Comparison of ENCODE assay signal across 1 cellular context in genomic region chr10:69839696-69840345, GRCh38.
TF ChIP-seq lines count a peak whose summit lies in the region.

No MANE protein-coding gene starts in this region.

TF ChIP-seq in H1, 55 proteins besides CTCF, POLR2A, EP300 and RAD21:
- TF ChIP-seq, protein P1, sequence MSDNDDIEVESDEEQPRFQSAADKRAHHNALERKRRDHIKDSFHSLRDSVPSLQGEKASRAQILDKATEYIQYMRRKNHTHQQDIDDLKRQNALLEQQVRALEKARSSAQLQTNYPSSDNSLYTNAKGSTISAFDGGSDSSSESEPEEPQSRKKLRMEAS (IDR thresholded peaks at IDR 0.05) = no peak
- TF ChIP-seq, protein P2, sequence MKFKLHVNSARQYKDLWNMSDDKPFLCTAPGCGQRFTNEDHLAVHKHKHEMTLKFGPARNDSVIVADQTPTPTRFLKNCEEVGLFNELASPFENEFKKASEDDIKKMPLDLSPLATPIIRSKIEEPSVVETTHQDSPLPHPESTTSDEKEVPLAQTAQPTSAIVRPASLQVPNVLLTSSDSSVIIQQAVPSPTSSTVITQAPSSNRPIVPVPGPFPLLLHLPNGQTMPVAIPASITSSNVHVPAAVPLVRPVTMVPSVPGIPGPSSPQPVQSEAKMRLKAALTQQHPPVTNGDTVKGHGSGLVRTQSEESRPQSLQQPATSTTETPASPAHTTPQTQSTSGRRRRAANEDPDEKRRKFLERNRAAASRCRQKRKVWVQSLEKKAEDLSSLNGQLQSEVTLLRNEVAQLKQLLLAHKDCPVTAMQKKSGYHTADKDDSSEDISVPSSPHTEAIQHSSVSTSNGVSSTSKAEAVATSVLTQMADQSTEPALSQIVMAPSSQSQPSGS (IDR thresholded peaks at IDR 0.05; ENCODE audit: low read length) = no peak
- TF ChIP-seq SP2 (IDR thresholded peaks at IDR 0.05; ENCODE audit: low read length) (no peak), POU5F1 (IDR thresholded peaks at IDR 0.05; ENCODE audit: low read depth, low read length) (no peak), BRCA1 (IDR thresholded peaks at IDR 0.05; ENCODE audit: low read depth, low read length) (no peak), CBX5 (IDR thresholded peaks at IDR 0.05; ENCODE audit: low read depth, low read length) (no peak), RBBP5 (IDR thresholded peaks at IDR 0.05; ENCODE audit: borderline replicate concordance, low read depth, low read length) (no peak), SUZ12 (IDR thresholded peaks at IDR 0.05; ENCODE audit: low read length) (no peak), HDAC2 (IDR thresholded peaks at IDR 0.05; ENCODE audit: borderline replicate concordance in 1 of 2, low read depth in 2 of 2, low read length in 2 of 2) (no peak), TCF12 (IDR thresholded peaks at IDR 0.05; ENCODE audit: low read depth, low read length) (no peak), GABPA (IDR thresholded peaks at IDR 0.05; ENCODE audit: borderline replicate concordance, insufficient read depth, low read length) (no peak), SP1 (IDR thresholded peaks at IDR 0.05; ENCODE audit: low read depth, low read length) (no peak), KDM5A (IDR thresholded peaks at IDR 0.05; ENCODE audit: low read length) (no peak), BCL11A (IDR thresholded peaks at IDR 0.05; ENCODE audit: low read depth in 2 of 2, low read length in 2 of 2) (no peak), SP4 (IDR thresholded peaks at IDR 0.05; ENCODE audit: low read length) (no peak), SIX5 (IDR thresholded peaks at IDR 0.05; ENCODE audit: low read depth, low read length) (no peak), USF2 (IDR thresholded peaks at IDR 0.05; ENCODE audit: low read length) (no peak), GTF2F1 (IDR thresholded peaks at IDR 0.05; ENCODE audit: borderline replicate concordance, low read depth, low read length) (no peak), RFX5 (IDR thresholded peaks at IDR 0.05; ENCODE audit: borderline replicate concordance, low read depth, low read length) (no peak)
- TF ChIP-seq, protein P3, sequence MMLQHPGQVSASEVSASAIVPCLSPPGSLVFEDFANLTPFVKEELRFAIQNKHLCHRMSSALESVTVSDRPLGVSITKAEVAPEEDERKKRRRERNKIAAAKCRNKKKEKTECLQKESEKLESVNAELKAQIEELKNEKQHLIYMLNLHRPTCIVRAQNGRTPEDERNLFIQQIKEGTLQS (IDR thresholded peaks at IDR 0.05; ENCODE audit: insufficient read depth, low read depth, low read length) = no peak
